In genomic region chr9:132879443-132880310, GRCh38 we compare ENCODE assay signal across 10 cellular contexts. TPM values are rescaled to one million over a fixed set of nuclear protein-coding genes. Genes with fewer than 3 reads are reported as not detected.
A peak's percentile ranks its signal among the peaks of the same experiment; 100 is the strongest.
DNase-seq lines count a peak whose midpoint lies in the region; ATAC-seq and TF ChIP-seq lines count a peak whose summit lies in the region.
"Had no signal": no experiment of that assay in that cellular context is flagged by ENCODE, and none has a peak within 500 bp of the region (broad histone marks: within the 10 kb centered on the region; RNA-seq: fewer than 3 reads in every experiment).

No MANE protein-coding gene starts in this region.

- intact Hi-C loops in prostate gland (cut with DNase I), result loop anchor here (10.0 kb wide), 2 partner anchors 65 to 205 kb away; partner anchors contain the start of genes GTF3C4 and TSC1

- peak overlapping the region; percentile 83 to 85 for H3K4me3 Mint-ChIP-seq in effector memory CD8-positive, alpha-beta T cell
- peak overlapping the region; percentile 81 for H3K4me3 Mint-ChIP-seq in progenitor cell of endocrine pancreas (ENCODE audit: low read depth)

- no peaks in the 10 kb centered on the region for H3K27me3 Mint-ChIP-seq in effector memory CD8-positive, alpha-beta T cell
- H3K27me3 Mint-ChIP-seq in progenitor cell of endocrine pancreas, result peaks cover 2% of the 10 kb centered on the region

- no peaks in the 10 kb centered on the region for H3K9me3 Mint-ChIP-seq in effector memory CD8-positive, alpha-beta T cell
- H3K9me3 Mint-ChIP-seq in progenitor cell of endocrine pancreas (ENCODE audit: low read depth), result no peaks in the 10 kb centered on the region

- H3K36me3 Mint-ChIP-seq in effector memory CD8-positive, alpha-beta T cell (ENCODE audit: insufficient read depth), result peaks cover 13% of the 10 kb centered on the region
- no peaks in the 10 kb centered on the region for H3K36me3 Mint-ChIP-seq in progenitor cell of endocrine pancreas (ENCODE audit: insufficient read depth)

- no peaks in the 10 kb centered on the region for H3K4me1 ChIP-seq in prostate gland (replicated peaks)
- H3K4me1 ChIP-seq: colonic mucosa had no signal

- TF ChIP-seq CTCF in progenitor cell of endocrine pancreas (IDR thresholded peaks at IDR 0.05; ENCODE audit: unreplicated experiment), result no peak
- TF ChIP-seq CTCF in prostate gland (IDR thresholded peaks at IDR 0.05), result no peak

- peak overlapping the region in 1 of 2 donors; percentile 80 for H3K27ac ChIP-seq in prostate gland
- H3K27ac ChIP-seq: colonic mucosa had no signal

- no peaks in the 10 kb centered on the region for H3K27me3 ChIP-seq in prostate gland (replicated peaks; ENCODE audit: insufficient read depth)
- H3K27me3 ChIP-seq: colonic mucosa had no signal

- H3K9me3 ChIP-seq in prostate gland, result no peaks in the 10 kb centered on the region
- H3K9me3 ChIP-seq: colonic mucosa had no signal

- ATAC-seq in effector memory CD8-positive, alpha-beta T cell (replicated peaks), result peak; percentile 21
- ATAC-seq in HG02973 (IDR thresholded peaks at IDR 0.05; ENCODE audit: unreplicated experiment), result no peak

- peaks cover 9 to 10% of the 10 kb centered on the region in 2 donors for H3K4me1 Mint-ChIP-seq in effector memory CD8-positive, alpha-beta T cell (ENCODE audit: low read depth in 2 of 2)
- no peaks in the 10 kb centered on the region for H3K4me1 Mint-ChIP-seq in progenitor cell of endocrine pancreas (ENCODE audit: low read depth)

- no peaks in the 10 kb centered on the region for H3K36me3 ChIP-seq in prostate gland
- H3K36me3 ChIP-seq: colonic mucosa had no signal

- H3K27ac Mint-ChIP-seq in effector memory CD8-positive, alpha-beta T cell, result peak overlapping the region; percentile 57 to 88
- H3K27ac Mint-ChIP-seq in progenitor cell of endocrine pancreas, result peak overlapping the region; percentile 21

- peak overlapping the region in 1 of 2 donors; percentile 87 for H3K4me3 ChIP-seq in prostate gland

- 82% methylated on average over 7 of the region's 7 CpGs for WGBS in prostate gland

- DNase-seq in ELR (ENCODE audit: low read depth) (peak; percentile 11), MV-4-11 (lab: John Stamatoyannopoulos, UW) (peak; percentile 13), progenitor cell of endocrine pancreas (ENCODE audit: low spot score, unreplicated experiment) (no peak), NCI-H2196 treated with DMSO at 0.1 percent for 48 hours (lab: John Stamatoyannopoulos, UW; ENCODE audit: unreplicated experiment) (no peak), prostate gland (ENCODE audit: low spot score) (no peak)
- no peak for DNase-seq in effector memory CD8-positive, alpha-beta T cell
- no peak for DNase-seq in stimulated activated naive CD4-positive, alpha-beta T cell treated with Interleukin-2 at 50 U/mL for 16 hours (lab: John Stamatoyannopoulos, UW)

- no peak for TF ChIP-seq POLR2A in prostate gland (IDR thresholded peaks at IDR 0.05)

RNA-seq across cellular contexts. Expression of gene SPACA9, which starts 1.0 kb away (rescaled TPM):
- total RNA-seq in progenitor cell of endocrine pancreas (3.6 and 4.0 TPM in 2 replicates), prostate gland (10 to 100 TPM in 1 of 2 donors, 1 to 10 TPM in 1; 5.7 to 16.5 TPM)

RNA-seq across cellular contexts. Expression of gene AK8, which starts 1.6 kb away (rescaled TPM):
- total RNA-seq in progenitor cell of endocrine pancreas, result 1.1 and 1.9 TPM in 2 replicates
- total RNA-seq in prostate gland, result 1 to 10 TPM; 3.3 to 4.1 TPM
- total RNA-seq: T-helper 2 cell treated with Interferon-gamma antibody and Interleukin-4, amounts not matched to agents 100 ng/mL and 5 ng/mL, for 36 hours had no signal

Comparison
In these comparisons a context has a peak if more than half of its experiments do, and no peak if none do; other contexts are left out.
1. DNase-seq: peak in ELR (single experiment) and MV-4-11 (single experiment); none in effector memory CD8-positive, alpha-beta T cell (0 of 3), progenitor cell of endocrine pancreas (single experiment), NCI-H2196 treated with DMSO at 0.1 percent for 48 hours (single experiment), stimulated activated naive CD4-positive, alpha-beta T cell treated with Interleukin-2 at 50 U/mL for 16 hours (single experiment) and prostate gland (single experiment).